ENCODE assay signal across 39 cellular contexts in the genomic region with DNA sequence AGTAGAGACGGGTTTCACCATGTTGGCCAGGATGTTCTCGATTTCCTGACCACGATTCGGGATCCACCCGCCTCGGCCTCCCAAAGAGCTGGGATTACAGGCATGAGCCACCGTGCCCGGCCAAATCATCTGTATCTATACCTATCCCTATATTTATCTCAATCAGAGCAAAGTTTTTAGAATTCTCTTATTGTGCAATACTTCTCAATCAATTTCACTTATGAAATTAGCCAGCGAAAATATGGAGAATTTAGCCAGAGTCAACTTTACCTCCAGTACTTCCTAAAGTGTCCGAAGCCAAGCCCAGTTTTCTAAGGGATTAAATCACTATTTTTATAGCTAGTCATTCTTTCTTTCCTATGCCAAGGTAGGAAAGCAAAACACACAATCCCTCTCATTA.
"Had no signal": no experiment of that assay in that cellular context is flagged by ENCODE, and none has a peak within 500 bp of the region (broad histone marks: within the 10 kb centered on the region; RNA-seq: fewer than 3 reads in every experiment).

No MANE protein-coding gene starts in this region.

- ATAC-seq: activated naive CD4-positive, alpha-beta T cell treated with anti-CD3 and anti-CD28 coated beads, Interleukin-2, amount 50 U/mL, for 72 hours; activated naive CD8-positive, alpha-beta T cell treated with anti-CD3 and anti-CD28 coated beads, Interleukin-2, amount 50 U/mL, for 24 hours; activated T-cell treated with anti-CD3 and anti-CD28 coated beads, Interleukin-2, amount 50 U/mL, for 4 hours; activated T-cell treated with anti-CD3 and anti-CD28 coated beads, Interleukin-2, amount 50 U/mL, for 72 hours; activated T-helper 17 cell treated with anti-CD3 and anti-CD28 coated beads, Interleukin-2, amount 50 U/mL, for 72 hours; body of pancreas had no signal

- H3K9me3 ChIP-seq: adrenal gland, ascending aorta, body of pancreas, breast epithelium had no signal

- H3K9me3 Mint-ChIP-seq: activated naive CD4-positive, alpha-beta T cell treated with anti-CD3 and anti-CD28 coated beads for 36 hours; activated naive CD4-positive, alpha-beta T cell treated with anti-CD3 and anti-CD28 coated beads, Interleukin-2, amount 10 ng/mL, durations not matched to agents 7 days and 5 days; activated naive CD4-positive, alpha-beta T cell treated with anti-CD3 and anti-CD28 coated beads, Interleukin-2, amount 50 U/mL, for 24 hours; activated naive CD4-positive, alpha-beta T cell treated with anti-CD3 and anti-CD28 coated beads, Interleukin-2, amount 50 U/mL, for 72 hours; activated naive CD8-positive, alpha-beta T cell treated with anti-CD3 and anti-CD28 coated beads for 36 hours; activated naive CD8-positive, alpha-beta T cell treated with anti-CD3 and anti-CD28 coated beads, Interleukin-2, amount 10 ng/mL, durations not matched to agents 7 days and 5 days; activated naive CD8-positive, alpha-beta T cell treated with anti-CD3 and anti-CD28 coated beads, Interleukin-2, amount 50 U/mL, for 24 hours; activated T-cell treated with anti-CD3 and anti-CD28 coated beads, Interleukin-2, amount 50 U/mL, for 24 hours; activated T-cell treated with anti-CD3 and anti-CD28 coated beads, Interleukin-2, amount 50 U/mL, for 4 hours; activated T-cell treated with anti-CD3 and anti-CD28 coated beads, Interleukin-2, amount 50 U/mL, for 72 hours; activated T-helper 1 cell treated with anti-CD3 and anti-CD28 coated beads, Interleukin-12 subunit alpha, Interleukin-12 subunit beta, Interleukin-2, Interleukin-4 antibody, amounts not matched to agents 30 ng/mL and 10 ng/mL and 1 ng/mL, durations not matched to agents 14 hours and 24 hours and 36 hours; activated T-helper 17 cell treated with anti-CD3 and anti-CD28 coated beads, Interleukin-2, amount 50 U/mL, for 72 hours; activated T-helper 2 cell treated with anti-CD3 and anti-CD28 coated beads, Interferon-gamma antibody, Interleukin-2, Interleukin-4, amounts not matched to agents 10 μg/mL and 5 μg/mL and 100 μg/mL, durations not matched to agents 14 hours and 24 hours and 36 hours; central memory CD8-positive, alpha-beta T cell had no signal

- H3K27me3 Mint-ChIP-seq: activated naive CD8-positive, alpha-beta T cell treated with anti-CD3 and anti-CD28 coated beads, Interleukin-2, amount 10 ng/mL, durations not matched to agents 7 days and 5 days; brain had no signal

- H3K27ac Mint-ChIP-seq: activated naive CD4-positive, alpha-beta T cell treated with anti-CD3 and anti-CD28 coated beads for 36 hours; activated naive CD4-positive, alpha-beta T cell treated with anti-CD3 and anti-CD28 coated beads, Interleukin-2, amount 10 ng/mL, durations not matched to agents 7 days and 5 days; activated naive CD4-positive, alpha-beta T cell treated with anti-CD3 and anti-CD28 coated beads, Interleukin-2, amount 50 U/mL, for 24 hours; activated naive CD4-positive, alpha-beta T cell treated with anti-CD3 and anti-CD28 coated beads, Interleukin-2, amount 50 U/mL, for 72 hours; activated naive CD8-positive, alpha-beta T cell; activated naive CD8-positive, alpha-beta T cell treated with anti-CD3 and anti-CD28 coated beads for 36 hours; activated naive CD8-positive, alpha-beta T cell treated with anti-CD3 and anti-CD28 coated beads, Interleukin-2, amount 10 ng/mL, durations not matched to agents 7 days and 5 days; activated naive CD8-positive, alpha-beta T cell treated with anti-CD3 and anti-CD28 coated beads, Interleukin-2, amount 50 U/mL, for 24 hours; activated T-cell treated with anti-CD3 and anti-CD28 coated beads, Interleukin-2, amount 50 U/mL, for 24 hours; activated T-cell treated with anti-CD3 and anti-CD28 coated beads, Interleukin-2, amount 50 U/mL, for 72 hours; activated T-helper 1 cell treated with anti-CD3 and anti-CD28 coated beads, Interleukin-12 subunit alpha, Interleukin-12 subunit beta, Interleukin-2, Interleukin-4 antibody, amounts not matched to agents 30 ng/mL and 10 ng/mL and 1 ng/mL, durations not matched to agents 14 hours and 24 hours and 36 hours; activated T-helper 17 cell treated with anti-CD3 and anti-CD28 coated beads, Interleukin-2, amount 50 U/mL, for 72 hours; activated T-helper 2 cell treated with anti-CD3 and anti-CD28 coated beads, Interferon-gamma antibody, Interleukin-2, Interleukin-4, amounts not matched to agents 10 μg/mL and 5 μg/mL and 100 μg/mL, durations not matched to agents 14 hours and 24 hours and 36 hours; brain had no signal

- H3K36me3 Mint-ChIP-seq: activated naive CD4-positive, alpha-beta T cell treated with anti-CD3 and anti-CD28 coated beads, Interleukin-2, amount 10 ng/mL, durations not matched to agents 7 days and 5 days; activated naive CD4-positive, alpha-beta T cell treated with anti-CD3 and anti-CD28 coated beads, Interleukin-2, amount 50 U/mL, for 24 hours; activated naive CD4-positive, alpha-beta T cell treated with anti-CD3 and anti-CD28 coated beads, Interleukin-2, amount 50 U/mL, for 72 hours; activated naive CD8-positive, alpha-beta T cell; activated naive CD8-positive, alpha-beta T cell treated with anti-CD3 and anti-CD28 coated beads for 36 hours; activated naive CD8-positive, alpha-beta T cell treated with anti-CD3 and anti-CD28 coated beads, Interleukin-2, amount 10 ng/mL, durations not matched to agents 7 days and 5 days; brain had no signal

- DNase-seq: activated effector memory CD4-positive, alpha-beta T cell treated with anti-CD3 and anti-CD28 coated beads, Interleukin-2, amount 50 U/mL, for 16 hours; activated effector memory CD4-positive, alpha-beta T cell treated with Interleukin-2 at 50 U/mL for 16 hours; activated gamma-delta T cell; activated gamma-delta T cell treated with Interleukin-2 at 50 U/mL for 16 hours; activated naive CD4-positive, alpha-beta T cell; activated naive CD4-positive, alpha-beta T cell treated with anti-CD3 and anti-CD28 coated beads for 36 hours; activated naive CD4-positive, alpha-beta T cell treated with anti-CD3 and anti-CD28 coated beads, Interleukin-2, amount 10 ng/mL, durations not matched to agents 7 days and 5 days; activated naive CD4-positive, alpha-beta T cell treated with anti-CD3 and anti-CD28 coated beads, Interleukin-2, amount 50 U/mL, for 16 hours; activated naive CD4-positive, alpha-beta T cell treated with Interleukin-2 at 50 U/mL for 16 hours; activated naive CD8-positive, alpha-beta T cell treated with anti-CD3 and anti-CD28 coated beads for 36 hours; activated naive CD8-positive, alpha-beta T cell treated with anti-CD3 and anti-CD28 coated beads, Interleukin-2, amount 10 ng/mL, durations not matched to agents 7 days and 5 days; activated naive CD8-positive, alpha-beta T cell treated with anti-CD3 and anti-CD28 coated beads, Interleukin-2, amount 50 U/mL, for 24 hours; activated T-cell treated with anti-CD3 and anti-CD28 coated beads, Interleukin-2, amount 50 U/mL, for 24 hours; activated T-cell treated with anti-CD3 and anti-CD28 coated beads, Interleukin-2, amount 50 U/mL, for 4 hours; activated T-cell treated with anti-CD3 and anti-CD28 coated beads, Interleukin-2, amount 50 U/mL, for 48 hours; activated T-cell treated with anti-CD3 and anti-CD28 coated beads, Interleukin-2, amount 50 U/mL, for 72 hours; adrenal gland; amniotic stem cell; amygdala; anterior cingulate cortex; aorta; body of pancreas; brain microvascular endothelial cell; caudate nucleus; central memory CD4-positive, alpha-beta T cell; cerebellar nuclear complex had no signal

- H3K27me3 ChIP-seq: adrenal gland, ascending aorta, body of pancreas, brain microvascular endothelial cell, cardiac muscle cell had no signal

- H3K4me3 Mint-ChIP-seq: activated naive CD4-positive, alpha-beta T cell treated with anti-CD3 and anti-CD28 coated beads for 36 hours; activated naive CD4-positive, alpha-beta T cell treated with anti-CD3 and anti-CD28 coated beads, Interleukin-2, amount 10 ng/mL, durations not matched to agents 7 days and 5 days; activated naive CD4-positive, alpha-beta T cell treated with anti-CD3 and anti-CD28 coated beads, Interleukin-2, amount 50 U/mL, for 24 hours; activated naive CD8-positive, alpha-beta T cell; activated naive CD8-positive, alpha-beta T cell treated with anti-CD3 and anti-CD28 coated beads for 36 hours; activated naive CD8-positive, alpha-beta T cell treated with anti-CD3 and anti-CD28 coated beads, Interleukin-2, amount 10 ng/mL, durations not matched to agents 7 days and 5 days; activated naive CD8-positive, alpha-beta T cell treated with anti-CD3 and anti-CD28 coated beads, Interleukin-2, amount 50 U/mL, for 24 hours; activated T-cell treated with anti-CD3 and anti-CD28 coated beads, Interleukin-2, amount 50 U/mL, for 24 hours; activated T-cell treated with anti-CD3 and anti-CD28 coated beads, Interleukin-2, amount 50 U/mL, for 4 hours; activated T-cell treated with anti-CD3 and anti-CD28 coated beads, Interleukin-2, amount 50 U/mL, for 72 hours; activated T-helper 1 cell treated with anti-CD3 and anti-CD28 coated beads, Interleukin-12 subunit alpha, Interleukin-12 subunit beta, Interleukin-2, Interleukin-4 antibody, amounts not matched to agents 30 ng/mL and 10 ng/mL and 1 ng/mL, durations not matched to agents 14 hours and 24 hours and 36 hours; activated T-helper 17 cell treated with anti-CD3 and anti-CD28 coated beads, Interleukin-2, amount 50 U/mL, for 72 hours; brain; central memory CD8-positive, alpha-beta T cell had no signal

- H3K27ac ChIP-seq: adrenal gland, ascending aorta, body of pancreas, brain microvascular endothelial cell, breast epithelium, cardiac muscle cell had no signal

- H3K4me1 ChIP-seq: adrenal gland, ascending aorta, body of pancreas, breast epithelium had no signal

- FAIRE-seq: astrocyte, bronchial epithelial cell had no signal

- H3K4me1 Mint-ChIP-seq: activated naive CD4-positive, alpha-beta T cell treated with anti-CD3 and anti-CD28 coated beads, Interleukin-2, amount 10 ng/mL, durations not matched to agents 7 days and 5 days; activated naive CD4-positive, alpha-beta T cell treated with anti-CD3 and anti-CD28 coated beads, Interleukin-2, amount 50 U/mL, for 24 hours; activated naive CD8-positive, alpha-beta T cell treated with anti-CD3 and anti-CD28 coated beads for 36 hours; activated naive CD8-positive, alpha-beta T cell treated with anti-CD3 and anti-CD28 coated beads, Interleukin-2, amount 10 ng/mL, durations not matched to agents 7 days and 5 days; activated T-helper 17 cell treated with anti-CD3 and anti-CD28 coated beads, Interleukin-2, amount 50 U/mL, for 72 hours; central memory CD8-positive, alpha-beta T cell had no signal

- H3K4me3 ChIP-seq: adrenal gland, ascending aorta, body of pancreas, breast epithelium, cardiac muscle cell had no signal

- H3K36me3 ChIP-seq: adrenal gland, ascending aorta, brain microvascular endothelial cell, breast epithelium, cardiac muscle cell had no signal
